ENCODE assay signal across 11 cellular contexts in genomic region chr22:20606784-20607128, GRCh38.
DNase-seq lines count a peak whose midpoint lies in the region; ATAC-seq and TF ChIP-seq lines count a peak whose summit lies in the region.
"Had no signal": no experiment of that assay in that cellular context is flagged by ENCODE, and none has a peak within 500 bp of the region (broad histone marks: within the 10 kb centered on the region; RNA-seq: fewer than 3 reads in every experiment).

No MANE protein-coding gene starts in this region.

- POLR2A ChIA-PET in CD4-positive, alpha-beta T cell (lab: Charles Lee), result interaction anchor here (1.0 kb wide), 2 partner anchors 40 to 142 kb away, joined by 3 to 5 read pairs; no protein-coding TSS in a partner anchor
- POLR2A ChIA-PET in PC-3 (lab: Charles Lee; ENCODE audit: unreplicated experiment), result no interaction called here

- H3K4me1 ChIP-seq in KMS-11 (ENCODE audit: low read depth, poor library complexity, severe bottlenecking) (peaks cover 13% of the 10 kb centered on the region), endodermal cell (ENCODE audit: control insufficient read depth, insufficient read depth, low read length) (no peaks in the 10 kb centered on the region), PC-3 (ENCODE audit: insufficient read depth, low read length) (no peaks in the 10 kb centered on the region)
- H3K4me1 ChIP-seq: HAP-1 had no signal

- no peaks in the 10 kb centered on the region for H3K9me3 ChIP-seq in CD4-positive, alpha-beta T cell (ENCODE audit: control insufficient read depth, low read length)
- no peaks in the 10 kb centered on the region for H3K9me3 ChIP-seq in endodermal cell (ENCODE audit: control insufficient read depth, low read length)
- H3K9me3 ChIP-seq in PC-3 (ENCODE audit: low read length), result no peaks in the 10 kb centered on the region
- H3K9me3 ChIP-seq: HAP-1 had no signal

- H3K27ac Mint-ChIP-seq in CD4-positive, alpha-beta T cell, result peak overlapping the region; percentile 59
- H3K27ac Mint-ChIP-seq in central memory CD8-positive, alpha-beta T cell (ENCODE audit: low read depth), result peak overlapping the region; percentile 49
- peak overlapping the region; percentile 69 for H3K27ac Mint-ChIP-seq in type B pancreatic cell
- H3K27ac Mint-ChIP-seq in endodermal cell, result no peak overlapping the region
- H3K27ac Mint-ChIP-seq: B cell; CD8-positive, alpha-beta T cell had no signal

- H3K36me3 ChIP-seq in KMS-11 (ENCODE audit: insufficient read depth) (no peaks in the 10 kb centered on the region), endodermal cell (ENCODE audit: control insufficient read depth, insufficient read depth, low read length) (no peaks in the 10 kb centered on the region), PC-3 (ENCODE audit: low read depth, low read length) (no peaks in the 10 kb centered on the region)
- H3K36me3 ChIP-seq: HAP-1 had no signal

- no peak overlapping the region for H3K4me3 Mint-ChIP-seq in CD4-positive, alpha-beta T cell
- no peak overlapping the region for H3K4me3 Mint-ChIP-seq in central memory CD8-positive, alpha-beta T cell
- H3K4me3 Mint-ChIP-seq in type B pancreatic cell (peak overlapping the region; percentile 31), endodermal cell (no peak overlapping the region)
- H3K4me3 Mint-ChIP-seq: B cell; CD8-positive, alpha-beta T cell had no signal

- no TSS peak for BruUV-seq in PC-3 (replicated peaks; lab: Mats Ljungman, UMichigan)

- H3K4me3 ChIP-seq in KMS-11 (IDR thresholded peaks at IDR 0.05; ENCODE audit: insufficient read depth, low read depth, low read length), result no peak overlapping the region
- H3K4me3 ChIP-seq in endodermal cell (ENCODE audit: low read length), result no peak overlapping the region
- H3K4me3 ChIP-seq in PC-3 (ENCODE audit: low read length), result no peak overlapping the region
- H3K4me3 ChIP-seq: HAP-1 had no signal

- peaks cover 10% of the 10 kb centered on the region for H3K4me1 Mint-ChIP-seq in CD4-positive, alpha-beta T cell (ENCODE audit: low read depth)
- peaks cover 11% of the 10 kb centered on the region for H3K4me1 Mint-ChIP-seq in central memory CD8-positive, alpha-beta T cell
- H3K4me1 Mint-ChIP-seq in type B pancreatic cell (ENCODE audit: unreplicated experiment) (no peaks in the 10 kb centered on the region), endodermal cell (peaks cover 9% of the 10 kb centered on the region)

- H3K4me2 ChIP-seq in KMS-11, result no peak overlapping the region
- no peak overlapping the region for H3K4me2 ChIP-seq in PC-3 (ENCODE audit: low read length)

- H4K20me1 ChIP-seq in KMS-11 (ENCODE audit: insufficient read depth), result no peaks in the 10 kb centered on the region
- no peaks in the 10 kb centered on the region for H4K20me1 ChIP-seq in PC-3 (ENCODE audit: low read length)

- H3K9me2 ChIP-seq in PC-3 (replicated peaks; ENCODE audit: low read length), result no peaks in the 10 kb centered on the region

- H3K9ac ChIP-seq in KMS-11 (no peak overlapping the region), endodermal cell (ENCODE audit: extremely low read depth, low read length, poor library complexity, severe bottlenecking) (no peak overlapping the region), PC-3 (ENCODE audit: low read length) (no peak overlapping the region)

- no peak for DNase-seq in CD4-positive, alpha-beta T cell
- no peak for DNase-seq in central memory CD8-positive, alpha-beta T cell (ENCODE audit: low spot score in 2 of 2)
- DNase-seq in type B pancreatic cell (ENCODE audit: extremely low spot score, unreplicated experiment), result no peak
- DNase-seq in endodermal cell, result no peak
- DNase-seq in occipital lobe (lab: John Stamatoyannopoulos, UW), result no peak
- no peak for DNase-seq in PC-3

- H3K27me3 Mint-ChIP-seq in CD4-positive, alpha-beta T cell, result no peaks in the 10 kb centered on the region
- H3K27me3 Mint-ChIP-seq in central memory CD8-positive, alpha-beta T cell, result no peaks in the 10 kb centered on the region
- H3K27me3 Mint-ChIP-seq in type B pancreatic cell (no peaks in the 10 kb centered on the region), endodermal cell (ENCODE audit: insufficient read depth) (no peaks in the 10 kb centered on the region)

- no peaks in the 10 kb centered on the region for H3K9me3 Mint-ChIP-seq in CD4-positive, alpha-beta T cell
- no peaks in the 10 kb centered on the region for H3K9me3 Mint-ChIP-seq in central memory CD8-positive, alpha-beta T cell
- H3K9me3 Mint-ChIP-seq in type B pancreatic cell (no peaks in the 10 kb centered on the region), endodermal cell (no peaks in the 10 kb centered on the region)
- H3K9me3 Mint-ChIP-seq: CD8-positive, alpha-beta T cell had no signal

- intact Hi-C loops in CD4-positive, alpha-beta T cell (cut with DNase I, micrococcal nuclease), result loop anchor here (1.0 to 5.0 kb wide), 6 partner anchors 42 to 188 kb away; no protein-coding TSS in a partner anchor
- intact Hi-C loops in PC-3 (cut with micrococcal nuclease), result loop anchor here (2.0 kb wide), 1 partner anchor 90 kb away; no protein-coding TSS in a partner anchor

- H3K36me3 Mint-ChIP-seq in CD4-positive, alpha-beta T cell (ENCODE audit: low read depth), result no peaks in the 10 kb centered on the region
- peaks cover 1% of the 10 kb centered on the region for H3K36me3 Mint-ChIP-seq in central memory CD8-positive, alpha-beta T cell (ENCODE audit: insufficient read depth)
- H3K36me3 Mint-ChIP-seq in type B pancreatic cell (no peaks in the 10 kb centered on the region), endodermal cell (ENCODE audit: low read depth) (no peaks in the 10 kb centered on the region)
- H3K36me3 Mint-ChIP-seq: CD8-positive, alpha-beta T cell had no signal

- H2AFZ ChIP-seq in KMS-11 (ENCODE audit: low read depth) (peak overlapping the region; percentile 28; the same call in 1 of the 2 replicates), PC-3 (ENCODE audit: low read length) (no peak overlapping the region)

- no peaks in the 10 kb centered on the region for H3K79me2 ChIP-seq in KMS-11 (ENCODE audit: insufficient read depth, low read depth)
- H3K79me2 ChIP-seq in PC-3 (ENCODE audit: low read length), result no peaks in the 10 kb centered on the region

- H3K27ac ChIP-seq in CD4-positive, alpha-beta T cell (ENCODE audit: low read depth, low read length), result no peak overlapping the region
- H3K27ac ChIP-seq in KMS-11 (no peak overlapping the region), endodermal cell (ENCODE audit: low read depth, low read length) (no peak overlapping the region), PC-3 (ENCODE audit: low read length) (no peak overlapping the region)
- H3K27ac ChIP-seq: HL-60 had no signal

- 90 to 91% methylated on average over 4 to 8 of the region's 9 CpGs for WGBS in endodermal cell (ENCODE audit: insufficient coverage in 1 of 2, insufficient read length in 1 of 2), 2 experiments

- no peaks in the 10 kb centered on the region for H3K27me3 ChIP-seq in CD4-positive, alpha-beta T cell (ENCODE audit: control insufficient read depth, insufficient read depth, low read length)
- H3K27me3 ChIP-seq in KMS-11 (ENCODE audit: insufficient read depth, low read depth) (no peaks in the 10 kb centered on the region), endodermal cell (ENCODE audit: control insufficient read depth, insufficient read depth, low read length, poor library complexity, severe bottlenecking) (no peaks in the 10 kb centered on the region), PC-3 (ENCODE audit: low read length) (no peaks in the 10 kb centered on the region)

- CTCF ChIA-PET in CD4-positive, alpha-beta T cell (lab: Charles Lee), result interaction anchor here (1.0 to 1.9 kb wide), 6 partner anchors 16 to 150 kb away, joined by 3 to 7 read pairs (median 5); no protein-coding TSS in a partner anchor
- CTCF ChIA-PET in PC-3 (lab: Charles Lee), result no interaction called here

- ATAC-seq in CD4-positive, alpha-beta T cell (ENCODE audit: poor library complexity), result no peak
- no peak for ATAC-seq in central memory CD8-positive, alpha-beta T cell (replicated peaks; ENCODE audit: extremely low read depth, poor library complexity, severe bottlenecking)
- ATAC-seq in PC-3, result no peak

- no peak for TF ChIP-seq CTCF in CD4-positive, alpha-beta T cell (IDR thresholded peaks at IDR 0.05)
- TF ChIP-seq CTCF in KMS-11 (conservative IDR thresholded peaks at IDR 0.05; ENCODE audit: low read depth, low read length) (no peak), type B pancreatic cell (conservative IDR thresholded peaks at IDR 0.05) (no peak), endodermal cell (conservative IDR thresholded peaks at IDR 0.05) (no peak), PC-3 (conservative IDR thresholded peaks at IDR 0.05; ENCODE audit: low read depth, low read length) (no peak)

- H3F3A ChIP-seq in PC-3 (ENCODE audit: low read length, unreplicated experiment), result no peaks in the 10 kb centered on the region
